ENCODE assay signal across 17 cellular contexts in the genomic region with DNA sequence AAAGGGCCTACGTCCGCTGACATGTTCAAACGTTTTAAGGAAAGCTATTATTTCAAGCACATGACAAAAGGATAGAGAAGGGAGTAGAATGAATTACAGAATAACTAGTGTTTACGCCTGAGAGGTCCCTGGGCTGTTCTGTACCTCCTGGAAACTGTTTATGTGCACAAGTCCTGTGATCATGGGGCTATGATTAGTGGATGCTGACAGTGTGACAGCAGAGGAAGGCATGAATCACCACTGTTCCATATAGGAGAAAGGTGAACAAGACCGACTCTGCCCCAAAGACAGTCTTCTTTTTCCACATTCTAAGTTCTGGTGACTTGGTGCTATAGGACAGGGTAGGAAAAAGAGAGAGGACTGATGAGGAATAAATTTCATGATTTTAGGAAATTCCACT.
"Had no signal": no experiment of that assay in that cellular context is flagged by ENCODE, and none has a peak within 500 bp of the region (broad histone marks: within the 10 kb centered on the region; RNA-seq: fewer than 3 reads in every experiment).

No MANE protein-coding gene starts in this region.

- ATAC-seq: activated T-helper 17 cell treated with anti-CD3 and anti-CD28 coated beads, Interleukin-2, amount 50 U/mL, for 72 hours; effector memory CD8-positive, alpha-beta T cell; gastroesophageal sphincter; heart right ventricle; stimulated activated naive CD8-positive, alpha-beta T cell treated with anti-CD3 and anti-CD28 coated beads, Interleukin-15, Interleukin-2, amounts not matched to agents 100 U/mL and 50 U/mL, for 24 hours had no signal

- H3K9me3 ChIP-seq: gastroesophageal sphincter, heart right ventricle, left ventricle myocardium inferior, right atrium auricular region, suprapubic skin had no signal

- H3K27me3 ChIP-seq: brain microvascular endothelial cell, gastroesophageal sphincter, heart right ventricle, right atrium auricular region, suprapubic skin had no signal

- H3K4me3 ChIP-seq: gastroesophageal sphincter, heart right ventricle, left ventricle myocardium inferior, right atrium auricular region, suprapubic skin had no signal

- H3K4me1 ChIP-seq: gastroesophageal sphincter, right atrium auricular region had no signal

- H3K27ac ChIP-seq: brain microvascular endothelial cell, epithelial cell of prostate, gastroesophageal sphincter, left ventricle myocardium inferior, right atrium auricular region, suprapubic skin had no signal

- FAIRE-seq: small intestine had no signal

- DNase-seq: activated naive CD4-positive, alpha-beta T cell treated with Interleukin-2 at 50 U/mL for 16 hours; activated T-cell treated with anti-CD3 and anti-CD28 coated beads for 4 hours; anterior cingulate cortex; brain microvascular endothelial cell; dermis blood vessel endothelial cell; effector memory CD8-positive, alpha-beta T cell; heart right ventricle; left ventricle myocardium inferior; occipital lobe; small intestine; stimulated activated naive CD8-positive, alpha-beta T cell treated with anti-CD3 and anti-CD28 coated beads, Interleukin-15, Interleukin-2, amounts not matched to agents 100 U/mL and 50 U/mL, for 24 hours; SW 1271 had no signal

- H3K36me3 ChIP-seq: brain microvascular endothelial cell, gastroesophageal sphincter, heart right ventricle, left ventricle myocardium inferior, right atrium auricular region, suprapubic skin had no signal
